Comparison of ENCODE assay signal across 9 cellular contexts in the genomic region with DNA sequence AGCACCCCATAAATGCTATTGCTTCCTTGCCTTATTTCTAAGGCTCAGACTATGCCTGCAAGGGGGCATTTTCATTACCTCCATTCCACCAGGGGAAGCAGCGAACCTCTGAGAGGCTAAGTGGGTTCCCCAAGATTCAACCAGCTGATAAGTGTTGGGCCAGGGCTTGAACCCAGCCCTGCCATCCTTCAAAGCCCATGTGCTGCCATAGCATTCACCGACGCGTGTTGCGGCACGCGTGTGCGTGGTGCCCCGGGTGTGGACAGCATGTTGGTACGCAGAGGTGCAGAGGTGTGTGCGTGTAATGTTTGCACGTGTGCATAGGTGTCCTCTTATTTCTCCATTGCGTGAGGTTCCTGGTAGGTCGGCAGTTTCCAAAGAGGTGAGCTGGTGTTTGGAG.
DNase-seq lines count a peak whose midpoint lies in the region; ATAC-seq, FAIRE-seq and TF ChIP-seq lines count a peak whose summit lies in the region.
"Had no signal": no experiment of that assay in that cellular context is flagged by ENCODE, and none has a peak within 500 bp of the region (broad histone marks: within the 10 kb centered on the region; RNA-seq: fewer than 3 reads in every experiment).

No MANE protein-coding gene starts in this region.

- no peak for FAIRE-seq in kidney (lab: Jason Lieb, UNC)

- peaks cover 4 to 18% of the 10 kb centered on the region in 2 donors for H3K36me3 ChIP-seq in kidney (ENCODE audit: control insufficient read depth in 1 of 2, insufficient read depth in 2 of 2, low read length in 2 of 2)
- peaks cover 0 to 42% (median 21%) of the 10 kb centered on the region in 5 donors for H3K36me3 ChIP-seq in subcutaneous abdominal adipose tissue (ENCODE audit: control insufficient read depth in 5 of 5, insufficient read depth in 5 of 5, low read length in 5 of 5)

- peak overlapping the region in 1 of 2 donors; percentile 56 for H3K9ac ChIP-seq in kidney (ENCODE audit: low read length in 2 of 2)
- H3K9ac ChIP-seq in subcutaneous abdominal adipose tissue (ENCODE audit: low read length in 5 of 5): peak overlapping the region; percentile 21 to 97 (median 89)
- H3K9ac ChIP-seq: KMS-11 had no signal

- no peak for ATAC-seq in GM21529 (IDR thresholded peaks at IDR 0.05; ENCODE audit: unreplicated experiment)

- H3K4me1 ChIP-seq in kidney (ENCODE audit: control insufficient read depth in 1 of 2, insufficient read depth in 1 of 2, low read depth in 1 of 2, low read length in 2 of 2) (peaks cover 46 to 64% of the 10 kb centered on the region in 2 donors), subcutaneous abdominal adipose tissue (ENCODE audit: control insufficient read depth in 5 of 5, insufficient read depth in 5 of 5, low read length in 5 of 5) (peaks cover 43 to 96% (median 95%) of the 10 kb centered on the region in 5 donors)

- POLR2A ChIA-PET in MCF 10A (lab: Yijun Ruan, JAX): interaction anchor here (0.9 to 11.7 kb wide), 12 partner anchors 7 to 252 kb away, joined by 3 to 456 read pairs (median 10); partner anchors contain the start of genes TRMU and TTC38

- DNase-seq in HT-29 (ENCODE audit: low spot score) (peak; percentile 69), MCF 10A (ENCODE audit: unreplicated experiment) (no peak), kidney (peak; percentile 64), NCI-H748 treated with DMSO at 0.1 percent for 48 hours (lab: John Stamatoyannopoulos, UW) (no peak), activated T-cell treated with anti-CD3 and anti-CD28 coated beads for 4 hours (no peak), NCI-H2171 (lab: John Stamatoyannopoulos, UW) (no peak)

- BruUV-seq in MCF 10A (replicated peaks; lab: Mats Ljungman, UMichigan): no TSS peak

- H3K4me3 ChIP-seq in kidney (ENCODE audit: low read length in 2 of 2): peak overlapping the region; percentile 5 to 35
- peak overlapping the region; percentile 0 to 67 (median 54) for H3K4me3 ChIP-seq in subcutaneous abdominal adipose tissue (ENCODE audit: low read depth in 1 of 5, low read length in 5 of 5)

- H3K9me3 ChIP-seq in kidney (ENCODE audit: control insufficient read depth in 1 of 2, low read length in 2 of 2) (no peaks in the 10 kb centered on the region), subcutaneous abdominal adipose tissue (ENCODE audit: control insufficient read depth in 5 of 5, low read length in 5 of 5) (no peaks in the 10 kb centered on the region)

- no peaks in the 10 kb centered on the region for H3K9me3 Mint-ChIP-seq in MCF 10A (ENCODE audit: unreplicated experiment)

- CTCF ChIA-PET in MCF 10A (lab: Yijun Ruan, JAX): interaction anchor here (0.9 to 2.1 kb wide), 4 partner anchors 9 to 78 kb away, joined by 3 to 9 read pairs (median 6); no protein-coding TSS in a partner anchor

- no peaks in the 10 kb centered on the region for H3K27me3 ChIP-seq in subcutaneous abdominal adipose tissue (ENCODE audit: control insufficient read depth in 5 of 5, insufficient read depth in 4 of 5, low read length in 5 of 5)

- H3K27ac ChIP-seq in kidney (ENCODE audit: low read depth in 2 of 2, low read length in 2 of 2) (peak overlapping the region; percentile 91 to 94), subcutaneous abdominal adipose tissue (ENCODE audit: low read depth, low read length) (peak overlapping the region; percentile 99)
- H3K27ac ChIP-seq: KMS-11 had no signal

- H3K4me1 Mint-ChIP-seq in MCF 10A (ENCODE audit: insufficient read depth, unreplicated experiment): peaks cover 20% of the 10 kb centered on the region

- intact Hi-C loops in MCF 10A (cut with micrococcal nuclease): loop anchor here (2.0 kb wide), 1 partner anchor 20 kb away; no protein-coding TSS in a partner anchor
- intact Hi-C loops in kidney (cut with DNase I): no loop called here

- no peaks in the 10 kb centered on the region for H3K27me3 Mint-ChIP-seq in MCF 10A (ENCODE audit: insufficient read depth, unreplicated experiment)

- H3K4me3 Mint-ChIP-seq in MCF 10A (ENCODE audit: unreplicated experiment): peak overlapping the region; percentile 96

- TF ChIP-seq CTCF in MCF 10A (IDR thresholded peaks at IDR 0.05; ENCODE audit: unreplicated experiment): no peak
- TF ChIP-seq CTCF in kidney (IDR thresholded peaks at IDR 0.05; ENCODE audit: borderline replicate concordance, extremely low read depth, insufficient read depth): no peak

- peak overlapping the region; percentile 100 for H3K27ac Mint-ChIP-seq in MCF 10A (ENCODE audit: low read depth, unreplicated experiment)

- peaks cover 94% of the 10 kb centered on the region for H3K36me3 Mint-ChIP-seq in MCF 10A (ENCODE audit: insufficient read depth, unreplicated experiment)

Comparison
In these comparisons a context has a peak if more than half of its experiments do, and no peak if none do; other contexts are left out.
1. DNase-seq: peak in HT-29 (single experiment) and kidney (single experiment); none in MCF 10A (single experiment), NCI-H748 treated with DMSO at 0.1 percent for 48 hours (single experiment), activated T-cell treated with anti-CD3 and anti-CD28 coated beads for 4 hours (single experiment) and NCI-H2171 (single experiment).